In the genomic region with DNA sequence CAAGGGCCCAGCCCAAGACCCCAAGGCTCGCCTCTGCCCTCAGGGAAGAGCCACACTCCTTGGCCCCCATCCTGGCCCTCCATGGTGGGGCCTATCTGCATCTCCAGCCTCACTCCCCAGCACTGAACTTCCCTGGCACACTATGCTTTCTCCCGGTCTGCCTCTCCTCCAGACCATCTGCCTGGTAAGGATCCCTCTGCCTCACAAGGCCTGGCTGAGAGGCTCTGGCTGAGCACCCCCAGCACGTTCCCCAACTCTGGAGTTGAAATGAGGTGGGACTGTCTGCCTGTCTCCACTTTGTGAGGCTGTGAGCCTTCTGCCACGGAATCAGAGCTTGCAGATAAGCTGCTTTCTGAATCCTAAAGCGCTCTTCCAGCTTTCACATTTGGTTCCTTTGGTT, we compare ENCODE assay signal across 15 cellular contexts.
DNase-seq lines count a peak whose midpoint lies in the region; ATAC-seq and TF ChIP-seq lines count a peak whose summit lies in the region.
"Had no signal": no experiment of that assay in that cellular context is flagged by ENCODE, and none has a peak within 500 bp of the region (broad histone marks: within the 10 kb centered on the region; RNA-seq: fewer than 3 reads in every experiment).

No MANE protein-coding gene starts in this region.

- intact Hi-C loops in left ventricle myocardium inferior (cut with micrococcal nuclease): no loop called here

- H3K4me2 ChIP-seq in SK-N-SH: peak overlapping the region; percentile 36; the same call in 1 of the 2 replicates

- no peak for TF ChIP-seq POLR2A in suprapubic skin (IDR thresholded peaks at IDR 0.05)

- H3K9ac ChIP-seq in SK-N-SH: no peak overlapping the region
- H3K9ac ChIP-seq: parathyroid adenoma had no signal

- TF ChIP-seq CTCF in SK-N-SH (IDR thresholded peaks at IDR 0.05) (no peak), left ventricle myocardium inferior (IDR thresholded peaks at IDR 0.05; ENCODE audit: borderline replicate concordance) (no peak), suprapubic skin (IDR thresholded peaks at IDR 0.05) (no peak), GM13977 (IDR thresholded peaks at IDR 0.05; ENCODE audit: extremely low read depth, insufficient read depth, missing control alignments) (no peak)

- peak; percentile 9 for ATAC-seq in GM18511 (IDR thresholded peaks at IDR 0.05; ENCODE audit: unreplicated experiment)
- ATAC-seq: natural killer cell had no signal

- H2AFZ ChIP-seq in SK-N-SH (ENCODE audit: low read depth): no peak overlapping the region
- H2AFZ ChIP-seq: parathyroid adenoma had no signal

- H3K79me2 ChIP-seq in SK-N-SH (ENCODE audit: insufficient read depth): peaks cover 20% of the 10 kb centered on the region; the same call in 1 of the 2 replicates

- no peak for TF ChIP-seq RAD21 in SK-N-SH (IDR thresholded peaks at IDR 0.05; ENCODE audit: low read length)

- CTCF ChIA-PET in SK-N-SH (lab: Yijun Ruan, JAX): interaction anchor here (1.2 to 2.3 kb wide), 2 partner anchors 95 to 107 kb away, joined by 3 to 9 read pairs; no protein-coding TSS in a partner anchor

- H3F3A ChIP-seq in SK-N-SH (replicated peaks; ENCODE audit: insufficient read depth): peaks cover 3% of the 10 kb centered on the region

- H3K36me3 ChIP-seq in SK-N-SH (replicated peaks in 1 of 2; ENCODE audit: control insufficient read depth in 1 of 2, insufficient read depth in 2 of 2, low read length in 1 of 2) (peaks cover 4 to 9% of the 10 kb centered on the region in 2 experiments), left ventricle myocardium inferior (no peaks in the 10 kb centered on the region), suprapubic skin (no peaks in the 10 kb centered on the region)

- H3K4me1 ChIP-seq in SK-N-SH (ENCODE audit: control insufficient read depth in 1 of 2, insufficient read depth in 2 of 2, low read depth in 1 of 2, low read length in 1 of 2) (peaks cover 2 to 10% of the 10 kb centered on the region in 2 experiments; a peak in 2 of 4 replicates), left ventricle myocardium inferior (peaks cover 27% of the 10 kb centered on the region), suprapubic skin (no peaks in the 10 kb centered on the region)
- H3K4me1 ChIP-seq: parathyroid adenoma had no signal

- H4K20me1 ChIP-seq in SK-N-SH (ENCODE audit: insufficient read depth): peaks cover 71% of the 10 kb centered on the region

- no peaks in the 10 kb centered on the region for H3K9me2 ChIP-seq in SK-N-SH

- H3K27me3 ChIP-seq in SK-N-SH (ENCODE audit: insufficient read depth): no peaks in the 10 kb centered on the region
- H3K27me3 ChIP-seq in left ventricle myocardium inferior (ENCODE audit: low read depth): no peaks in the 10 kb centered on the region
- H3K27me3 ChIP-seq in suprapubic skin: no peaks in the 10 kb centered on the region

- POLR2A ChIA-PET in SK-N-SH (lab: Yijun Ruan, JAX): no interaction called here

- TF ChIP-seq EP300 in SK-N-SH (IDR thresholded peaks at IDR 0.05; ENCODE audit: borderline replicate concordance in 1 of 2, low read depth in 1 of 2, low read length in 1 of 2): no peak
- TF ChIP-seq EP300 in suprapubic skin (IDR thresholded peaks at IDR 0.05): no peak

- H3K9me3 ChIP-seq in SK-N-SH: no peaks in the 10 kb centered on the region
- H3K9me3 ChIP-seq in left ventricle myocardium inferior (replicated peaks): no peaks in the 10 kb centered on the region
- no peaks in the 10 kb centered on the region for H3K9me3 ChIP-seq in suprapubic skin

- in situ Hi-C loops in GM13977 (cut with MboI; ENCODE audit: low pct_unique_long_range_greater_than_20kb, low sequenced_read_pairs, unreplicated experiment): no loop called here

- 96% methylated on average over 5 of the region's 5 CpGs for WGBS in SK-N-SH (ENCODE audit: low lambda C conversion rate)
- 40% methylated on average over 5 of the region's 5 CpGs for WGBS in suprapubic skin

- H3K27ac ChIP-seq in SK-N-SH (ENCODE audit: low read depth in 2 of 2, low read length in 1 of 2): peak overlapping the region in 1 of 2 experiments; percentile 11; a peak in 1 of 4 replicates
- H3K27ac ChIP-seq in left ventricle myocardium inferior (replicated peaks): peak overlapping the region; percentile 78
- peak overlapping the region; percentile 7 for H3K27ac ChIP-seq in suprapubic skin
- H3K27ac ChIP-seq: parathyroid adenoma had no signal

- DNase-seq in SK-N-SH (no peak), left ventricle myocardium inferior (no peak), suprapubic skin (ENCODE audit: low spot score in 2 of 2) (peak in 1 of 2 donors; percentile 24), GM13977 (ENCODE audit: low spot score) (no peak), ecto neural progenitor cell (ENCODE audit: low spot score) (no peak), NCI-H1417 treated with DMSO at 0.1 percent for 48 hours (lab: John Stamatoyannopoulos, UW) (no peak)
- DNase-seq: activated CD4-positive, CD25-positive, alpha-beta regulatory T cell; AML-193; COR-L47; hippocampal formation; natural killer cell; NCI-H1694; NCI-H748 treated with DMSO at 0.1 percent for 48 hours had no signal

- no peak overlapping the region for H3K4me3 ChIP-seq in SK-N-SH (ENCODE audit: low read depth in 2 of 2, low read length in 1 of 2)
- H3K4me3 ChIP-seq in left ventricle myocardium inferior: no peak overlapping the region
- no peak overlapping the region for H3K4me3 ChIP-seq in suprapubic skin

TF ChIP-seq in SK-N-SH, 30 proteins besides CTCF, POLR2A, EP300 and RAD21:
- TF ChIP-seq, protein P1, sequence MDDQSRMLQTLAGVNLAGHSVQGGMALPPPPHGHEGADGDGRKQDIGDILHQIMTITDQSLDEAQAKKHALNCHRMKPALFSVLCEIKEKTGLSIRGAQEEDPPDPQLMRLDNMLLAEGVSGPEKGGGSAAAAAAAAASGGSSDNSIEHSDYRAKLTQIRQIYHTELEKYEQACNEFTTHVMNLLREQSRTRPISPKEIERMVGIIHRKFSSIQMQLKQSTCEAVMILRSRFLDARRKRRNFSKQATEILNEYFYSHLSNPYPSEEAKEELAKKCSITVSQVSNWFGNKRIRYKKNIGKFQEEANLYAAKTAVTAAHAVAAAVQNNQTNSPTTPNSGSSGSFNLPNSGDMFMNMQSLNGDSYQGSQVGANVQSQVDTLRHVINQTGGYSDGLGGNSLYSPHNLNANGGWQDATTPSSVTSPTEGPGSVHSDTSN (IDR thresholded peaks at IDR 0.05): no peak
- TF ChIP-seq YY1 (IDR thresholded peaks at IDR 0.05; ENCODE audit: low read depth) (no peak), TEAD4 (IDR thresholded peaks at IDR 0.05; ENCODE audit: borderline replicate concordance, insufficient read depth) (no peak), GATA2 (CRISPR knock-in tag; IDR thresholded peaks at IDR 0.05) (no peak), SMC3 (IDR thresholded peaks at IDR 0.05; ENCODE audit: low read depth, low read length) (no peak), RXRA (IDR thresholded peaks at IDR 0.05; ENCODE audit: borderline replicate concordance, low read depth) (no peak), MEF2A (IDR thresholded peaks at IDR 0.05; ENCODE audit: borderline replicate concordance, low read depth) (no peak), MXI1 (IDR thresholded peaks at IDR 0.05; ENCODE audit: low read depth, low read length) (no peak), FOXM1 (IDR thresholded peaks at IDR 0.05; ENCODE audit: low read depth) (no peak), FOXJ3 (CRISPR knock-in tag; IDR thresholded peaks at IDR 0.05) (no peak), REST (IDR thresholded peaks at IDR 0.05; ENCODE audit: low read depth, low read length) (no peak), JUND (IDR thresholded peaks at IDR 0.05) (no peak)
- TF ChIP-seq, protein P2, sequence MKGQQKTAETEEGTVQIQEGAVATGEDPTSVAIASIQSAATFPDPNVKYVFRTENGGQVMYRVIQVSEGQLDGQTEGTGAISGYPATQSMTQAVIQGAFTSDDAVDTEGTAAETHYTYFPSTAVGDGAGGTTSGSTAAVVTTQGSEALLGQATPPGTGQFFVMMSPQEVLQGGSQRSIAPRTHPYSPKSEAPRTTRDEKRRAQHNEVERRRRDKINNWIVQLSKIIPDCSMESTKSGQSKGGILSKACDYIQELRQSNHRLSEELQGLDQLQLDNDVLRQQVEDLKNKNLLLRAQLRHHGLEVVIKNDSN (IDR thresholded peaks at IDR 0.05; ENCODE audit: borderline replicate concordance, low read depth): no peak
TF ChIP-seq in SK-N-SH: peak in this region for 0.
